Comparison of ENCODE assay signal across 1 cellular context in the genomic region with DNA sequence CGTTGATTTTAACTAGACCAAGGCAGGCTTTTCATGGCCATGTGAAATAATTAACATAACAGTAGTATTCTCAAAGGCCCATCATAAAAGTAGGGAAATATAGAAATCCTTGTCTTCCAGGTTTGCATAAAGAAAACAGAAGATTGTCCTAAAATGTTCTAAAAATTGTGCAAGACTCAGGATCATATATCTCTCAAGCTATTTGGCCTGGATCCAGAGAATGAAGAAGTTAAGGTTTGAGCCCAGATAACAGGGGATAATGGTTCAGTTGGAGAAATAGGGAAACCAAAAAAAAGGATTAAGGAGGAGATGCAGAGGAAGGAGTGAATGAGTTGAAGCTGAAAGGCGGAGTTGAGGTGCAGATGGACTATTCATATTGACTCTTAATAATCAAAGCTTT.
TF ChIP-seq lines count a peak whose summit lies in the region.

No MANE protein-coding gene starts in this region.

TF ChIP-seq in IMR-90, 13 proteins besides CTCF, POLR2A, EP300 and RAD21 (continued from another document):
- TF ChIP-seq ELK1 (IDR thresholded peaks at IDR 0.05; ENCODE audit: borderline replicate concordance, low read depth, low read length) (no peak), MAFK (IDR thresholded peaks at IDR 0.05; ENCODE audit: low read depth, low read length) (no peak), FOS (IDR thresholded peaks at IDR 0.05; ENCODE audit: low read depth, low read length) (no peak), MXI1 (IDR thresholded peaks at IDR 0.05; ENCODE audit: borderline replicate concordance, low read depth, low read length) (no peak)
